8 cellular contexts compared by ENCODE assay signal in genomic region chr13:29508130-29508873, GRCh38.
DNase-seq lines count a peak whose midpoint lies in the region; ATAC-seq and TF ChIP-seq lines count a peak whose summit lies in the region.

No MANE protein-coding gene starts in this region.

- H3K27ac ChIP-seq in DND-41 (ENCODE audit: low read length) (peak overlapping the region; percentile 15; the same call in 1 of the 2 replicates), GM23248 (peak overlapping the region; percentile 73), right atrium auricular region (no peak overlapping the region)

- H3K4me1 ChIP-seq in DND-41 (ENCODE audit: insufficient read depth, low read length) = no peaks in the 10 kb centered on the region
- peaks cover 51% of the 10 kb centered on the region for H3K4me1 ChIP-seq in GM23248 (ENCODE audit: insufficient read depth)
- peaks cover 0 to 27% of the 10 kb centered on the region in 2 donors for H3K4me1 ChIP-seq in right atrium auricular region

- no peak overlapping the region for H2AFZ ChIP-seq in DND-41 (ENCODE audit: low read depth, low read length)
- H2AFZ ChIP-seq in GM23248 = no peak overlapping the region

- WGBS in GM23248 (ENCODE audit: low coverage in 1 of 2, low lambda C conversion rate in 2 of 2, missing lambda C conversion rate in 2 of 2), 2 experiments = 32 to 33% methylated on average over 15 to 16 of the region's 16 CpGs

- H3K36me3 ChIP-seq in DND-41 (ENCODE audit: insufficient read depth, low read length) (peaks cover 62% of the 10 kb centered on the region), GM23248 (ENCODE audit: low read depth) (peaks cover 24% of the 10 kb centered on the region; the same call in 1 of the 2 replicates), right atrium auricular region (peaks cover 6% of the 10 kb centered on the region)

- H3K4me3 ChIP-seq in DND-41 (ENCODE audit: low read depth in 1 of 2, low read length in 2 of 2) (no peak overlapping the region), GM23248 (no peak overlapping the region), right atrium auricular region (no peak overlapping the region), retinal pigment epithelial cell (ENCODE audit: low read length) (no peak overlapping the region)

- TF ChIP-seq CTCF in DND-41 (IDR thresholded peaks at IDR 0.05; ENCODE audit: borderline replicate concordance, extremely low read depth, low read length, poor library complexity, severe bottlenecking) (peak; percentile 98), right atrium auricular region (IDR thresholded peaks at IDR 0.05) (peak; percentile 98), retinal pigment epithelial cell (conservative IDR thresholded peaks at IDR 0.05; ENCODE audit: low read depth, low read length) (peak; percentile 99)

- no peaks in the 10 kb centered on the region for H3K36me3 Mint-ChIP-seq in T-helper 17 cell (ENCODE audit: low read depth)

- ATAC-seq in DND-41 (ENCODE audit: insufficient read depth, low read depth) (peak; percentile 78), T-helper 17 cell (peak; percentile 75), HG03342 (IDR thresholded peaks at IDR 0.05; ENCODE audit: unreplicated experiment) (no peak)

- H3K9me3 ChIP-seq in DND-41 (ENCODE audit: insufficient read depth, low read length, severe bottlenecking) (no peaks in the 10 kb centered on the region), GM23248 (ENCODE audit: low read depth) (no peaks in the 10 kb centered on the region), T-helper 17 cell (ENCODE audit: control insufficient read depth, low read length, poor library complexity, severe bottlenecking) (no peaks in the 10 kb centered on the region), right atrium auricular region (no peaks in the 10 kb centered on the region)

- no peak overlapping the region for H3K9ac ChIP-seq in DND-41 (ENCODE audit: low read depth, low read length)
- H3K9ac ChIP-seq in GM23248 = 0 out of 2 replicates have a peak overlapping the region, but pooled peaks have one; percentile 20

- no peaks in the 10 kb centered on the region for H3K9me2 ChIP-seq in GM23248 (ENCODE audit: insufficient read depth)

- H3K79me2 ChIP-seq in DND-41 (ENCODE audit: insufficient read depth, low read length) (no peaks in the 10 kb centered on the region), GM23248 (ENCODE audit: insufficient read depth) (peaks cover 33% of the 10 kb centered on the region)

- H3K27ac Mint-ChIP-seq in T-helper 17 cell = peak overlapping the region; percentile 11

- H3K4me2 ChIP-seq in DND-41 (ENCODE audit: insufficient read depth, low read length) (no peak overlapping the region), GM23248 (ENCODE audit: unreplicated experiment) (no peak overlapping the region)

- H3K27me3 ChIP-seq in DND-41 (ENCODE audit: insufficient read depth, low read length, poor library complexity) = no peaks in the 10 kb centered on the region
- no peaks in the 10 kb centered on the region for H3K27me3 ChIP-seq in GM23248 (replicated peaks; ENCODE audit: insufficient read depth)
- no peaks in the 10 kb centered on the region for H3K27me3 ChIP-seq in right atrium auricular region

- H3F3A ChIP-seq in GM23248 (ENCODE audit: insufficient read depth) = peaks cover 50% of the 10 kb centered on the region

- H4K20me1 ChIP-seq in DND-41 (ENCODE audit: insufficient read depth, low read length) (peaks cover 34% of the 10 kb centered on the region), GM23248 (ENCODE audit: insufficient read depth) (no peaks in the 10 kb centered on the region)

- DNase-seq in DND-41 = peak; percentile 77
- DNase-seq in GM23248 = peak; percentile 86
- DNase-seq in NCI-H128 (lab: John Stamatoyannopoulos, UW; ENCODE audit: unreplicated experiment) = peak; percentile 84
- peak; percentile 58 to 63 (median 62) for DNase-seq in T-helper 17 cell
- DNase-seq in amygdala (lab: John Stamatoyannopoulos, UW) = peak in 54 of 56 donors; percentile 27 to 92 (median 68)
- DNase-seq in right atrium auricular region (ENCODE audit: low spot score) = peak; percentile 90
- peak; percentile 46 for DNase-seq in retinal pigment epithelial cell (ENCODE audit: low read depth)

- in situ Hi-C loops in GM23248 (cut with MboI) = no loop called here

- peaks cover under 1% of the 10 kb centered on the region for H3K4me1 Mint-ChIP-seq in T-helper 17 cell

- no peak overlapping the region for H3K4me3 Mint-ChIP-seq in T-helper 17 cell

- H3K27me3 Mint-ChIP-seq in T-helper 17 cell = peaks cover 5% of the 10 kb centered on the region

Comparison
In these comparisons a context has a peak if more than half of its experiments do, and no peak if none do; other contexts are left out.
1. H3K27ac ChIP-seq: peak in DND-41 (single experiment) and GM23248 (single experiment); none in right atrium auricular region (0 of 2).
2. Peak in every context shown above with its lines, with median percentiles within 50 percentile points of each other: DNase-seq and CTCF ChIP-seq.